Comparison of ENCODE assay signal across 8 cellular contexts in the genomic region with DNA sequence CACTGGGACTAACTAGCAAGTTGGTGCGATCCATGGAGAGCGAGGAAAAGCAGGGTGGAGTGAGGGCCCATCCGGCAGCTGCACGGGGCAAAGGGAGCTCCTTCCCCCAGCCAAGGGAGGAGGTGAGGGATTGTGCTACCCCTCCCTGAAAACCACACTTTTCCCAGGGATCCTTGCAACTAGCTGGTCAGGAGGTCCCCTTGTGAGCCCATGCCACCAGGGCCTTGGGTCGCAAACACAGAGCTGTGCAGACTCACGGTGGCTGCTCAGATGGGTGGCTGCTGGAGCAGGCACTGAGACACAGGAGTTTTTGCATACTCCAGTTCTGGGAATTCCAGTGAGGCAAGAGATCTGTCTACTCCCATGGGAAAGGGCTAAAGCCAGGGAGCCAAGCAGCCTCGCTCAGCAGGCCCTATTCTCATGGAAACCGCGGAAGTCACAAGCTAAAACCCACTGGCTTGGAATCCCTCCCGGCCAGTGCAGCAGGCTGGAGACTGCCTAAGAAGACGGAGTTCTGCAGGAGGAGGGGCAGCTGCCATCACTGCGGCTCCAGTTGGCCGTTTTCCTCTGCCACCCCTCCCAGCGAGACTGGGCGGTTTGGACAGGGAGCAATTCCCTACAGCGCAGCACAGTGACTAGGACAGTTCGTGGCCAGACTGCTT. TPM values are rescaled to one million over a fixed set of nuclear protein-coding genes. Genes with fewer than 3 reads are reported as not detected.
DNase-seq lines count a peak whose midpoint lies in the region; ATAC-seq and TF ChIP-seq lines count a peak whose summit lies in the region.

No MANE protein-coding gene starts in this region.

- H3K9me3 ChIP-seq in body of pancreas: no peaks in the 10 kb centered on the region
- H3K9me3 ChIP-seq in iPS-15b (ENCODE audit: control insufficient read depth, insufficient read depth, low read length): no peaks in the 10 kb centered on the region
- no peaks in the 10 kb centered on the region for H3K9me3 ChIP-seq in skeletal muscle satellite cell (replicated peaks; ENCODE audit: low read length)
- no peaks in the 10 kb centered on the region for H3K9me3 ChIP-seq in transverse colon

- intact Hi-C loops in body of pancreas (cut with DNase I) (no loop called here), transverse colon (cut with DNase I; ENCODE audit: low total_unique reads) (no loop called here)

- H3K27ac ChIP-seq in body of pancreas (no peak overlapping the region), transverse colon (peak overlapping the region in 1 of 4 donors; percentile 8)

- H3K4me1 ChIP-seq in body of pancreas (no peaks in the 10 kb centered on the region), iPS-15b (ENCODE audit: control insufficient read depth, insufficient read depth, low read length) (peaks cover 14% of the 10 kb centered on the region), skeletal muscle satellite cell (ENCODE audit: control insufficient read depth, insufficient read depth, low read length) (peaks cover 12% of the 10 kb centered on the region), transverse colon (no peaks in the 10 kb centered on the region)

- no peak for TF ChIP-seq CTCF in body of pancreas (IDR thresholded peaks at IDR 0.05)
- no peak for TF ChIP-seq CTCF in transverse colon (IDR thresholded peaks at IDR 0.05)

- H3K9ac ChIP-seq in iPS-15b (ENCODE audit: low read depth, low read length) (peak overlapping the region; percentile 18), skeletal muscle satellite cell (ENCODE audit: low read depth, low read length) (peak overlapping the region; percentile 10)

- DNase-seq in HT1080 (ENCODE audit: low read depth): peak; percentile 33
- peak; percentile 18 to 47 (median 26) for DNase-seq in body of pancreas
- DNase-seq in transverse colon: no peak
- DNase-seq in stimulated activated CD4-positive, alpha-beta T cell treated with anti-CD3 and anti-CD28 coated beads, Interleukin-1b, Interleukin-23, amount 100 ng/mL, for 48 hours: no peak

- H3K36me3 ChIP-seq in body of pancreas (replicated peaks in 1 of 2; ENCODE audit: insufficient read depth in 1 of 2, low read depth in 2 of 2): no peaks in the 10 kb centered on the region
- no peaks in the 10 kb centered on the region for H3K36me3 ChIP-seq in iPS-15b (ENCODE audit: control insufficient read depth, insufficient read depth, low read length)
- no peaks in the 10 kb centered on the region for H3K36me3 ChIP-seq in skeletal muscle satellite cell (ENCODE audit: insufficient read depth, low read length)
- H3K36me3 ChIP-seq in transverse colon: no peaks in the 10 kb centered on the region

- in situ Hi-C loops in transverse colon (cut with MboI; ENCODE audit: low pct_ligation_motif_present in 1 of 4, low pct_unique_long_range_greater_than_20kb in 1 of 4, low sequenced_read_pairs in 3 of 4): no loop called here

- 48 to 97% methylated on average over 4 to 17 of the region's 17 CpGs for WGBS in body of pancreas, 2 donors
- WGBS in transverse colon (ENCODE audit: low coverage in 1 of 2), 2 donors: 64% methylated on average over 16 of the region's 17 CpGs; no CpG with 5 or more reads in 1 of the 2 donors

- no peak for TF ChIP-seq POLR2A in body of pancreas (IDR thresholded peaks at IDR 0.05)
- no peak for TF ChIP-seq POLR2A in transverse colon (IDR thresholded peaks at IDR 0.05)

- H3K4me3 ChIP-seq in body of pancreas: no peak overlapping the region
- H3K4me3 ChIP-seq in iPS-15b (ENCODE audit: low read depth, low read length): peak overlapping the region; percentile 1
- H3K4me3 ChIP-seq in skeletal muscle satellite cell (ENCODE audit: low read length): peak overlapping the region; percentile 44
- no peak overlapping the region for H3K4me3 ChIP-seq in transverse colon

- peak overlapping the region; percentile 71 for H3K4me2 ChIP-seq in skeletal muscle satellite cell (ENCODE audit: low read length)

- no peaks in the 10 kb centered on the region for H3K27me3 ChIP-seq in body of pancreas
- no peaks in the 10 kb centered on the region for H3K27me3 ChIP-seq in iPS-15b (ENCODE audit: control insufficient read depth, insufficient read depth, low read length)
- H3K27me3 ChIP-seq in skeletal muscle satellite cell (ENCODE audit: control insufficient read depth, insufficient read depth, low read length): no peaks in the 10 kb centered on the region
- no peaks in the 10 kb centered on the region for H3K27me3 ChIP-seq in transverse colon

- TF ChIP-seq EP300 in transverse colon (IDR thresholded peaks at IDR 0.05; ENCODE audit: low read depth): no peak

- ATAC-seq in body of pancreas (peak; percentile 63), GM18868 (IDR thresholded peaks at IDR 0.05; ENCODE audit: unreplicated experiment) (no peak), HG03135 (IDR thresholded peaks at IDR 0.05; ENCODE audit: unreplicated experiment) (no peak)

RNA-seq across cellular contexts. Expression of a gene that starts 10.9 kb away (rescaled TPM):
- not detected in 2 replicates for total RNA-seq in HT1080 (2014; rRNA removed; shearing (Covaris generic))
- polyA plus RNA-seq in HT1080 (2015; cell fraction: cytosol; rRNA removed): not detected in 2 replicates
- polyA plus RNA-seq in HT1080 (2015; cell fraction: nucleus; rRNA removed): not detected in 2 replicates
- total RNA-seq in body of pancreas: not detected
- total RNA-seq in skeletal muscle satellite cell (2012; rRNA removed): not detected in 2 replicates
- total RNA-seq in transverse colon: not detected

RNA-seq across cellular contexts. Expression of a gene that starts 22.5 kb away (rescaled TPM):
- not detected in 2 replicates for total RNA-seq in HT1080 (2014; rRNA removed; shearing (Covaris generic))
- polyA plus RNA-seq in HT1080 (2015; cell fraction: cytosol; rRNA removed): not detected in 2 replicates
- 1.4 and 2.2 TPM in 2 replicates for polyA plus RNA-seq in HT1080 (2015; cell fraction: nucleus; rRNA removed)
- total RNA-seq in body of pancreas (under 1 TPM in 1 of 2 donors, not detected in 1; 0.52 TPM), transverse colon (1 to 10 TPM in 1 of 4 donors, under 1 TPM in 1, not detected in 2; 0.55 to 5.1 TPM)
- total RNA-seq in skeletal muscle satellite cell (2012; rRNA removed): 1.5 TPM in 1 of 2 replicates, not detected in the other

Comparison
In these comparisons a context has a peak if more than half of its experiments do, and no peak if none do; other contexts are left out.
1. DNase-seq: peak in HT1080 (single experiment) and body of pancreas (4 of 4); none in transverse colon (single experiment) and stimulated activated CD4-positive, alpha-beta T cell treated with anti-CD3 and anti-CD28 coated beads, Interleukin-1b, Interleukin-23, amount 100 ng/mL, for 48 hours (single experiment).
2. H3K4me3 ChIP-seq: peak in iPS-15b (single experiment) and skeletal muscle satellite cell (single experiment); none in body of pancreas (0 of 2) and transverse colon (0 of 4).